2 cellular contexts compared by ENCODE assay signal in the genomic region with DNA sequence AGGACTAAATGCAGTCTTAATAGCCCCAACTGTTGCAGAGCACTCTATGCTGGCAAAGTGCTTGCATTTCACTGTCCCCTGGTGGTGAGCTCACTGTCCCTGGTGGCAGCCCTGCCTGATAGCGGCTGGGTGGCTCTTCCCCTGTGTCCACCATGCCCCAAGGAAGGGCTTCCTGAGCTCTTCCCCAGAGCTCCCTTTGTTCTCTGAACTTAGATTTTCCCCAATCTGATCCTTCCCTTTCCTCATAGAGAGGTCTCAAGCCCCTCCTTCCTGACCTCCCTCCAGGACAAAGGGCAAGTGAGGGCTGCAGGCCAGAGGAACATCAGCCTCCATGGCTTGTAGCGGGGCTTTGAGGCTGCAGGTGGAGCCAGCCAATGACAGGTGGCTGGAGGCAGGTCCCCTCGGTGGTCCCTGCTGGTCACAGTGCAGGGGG.
TF ChIP-seq lines count a peak whose summit lies in the region.

No MANE protein-coding gene starts in this region.

TF ChIP-seq in SK-N-SH treated with all-trans-retinoic acid at 6 μM for 48 hours, 23 proteins besides CTCF, POLR2A, EP300 and RAD21:
- no peak for TF ChIP-seq OSR1 (CRISPR knock-in tag; IDR thresholded peaks at IDR 0.05)
- no peak for TF ChIP-seq ZNF8 (CRISPR knock-in tag; IDR thresholded peaks at IDR 0.05)

TF ChIP-seq in SK-N-SH, 30 proteins besides CTCF, POLR2A, EP300 and RAD21:
- TF ChIP-seq FOXM1 (IDR thresholded peaks at IDR 0.05; ENCODE audit: low read depth) (no peak), GATA2 (CRISPR knock-in tag; IDR thresholded peaks at IDR 0.05) (no peak), FOSL2 (IDR thresholded peaks at IDR 0.05; ENCODE audit: borderline replicate concordance, low read depth) (no peak), CHD2 (IDR thresholded peaks at IDR 0.05; ENCODE audit: low read length, partially characterized antibody) (no peak)
